ENCODE assay signal across 23 cellular contexts in genomic region chr6:111307275-111307858, GRCh38.
"Had no signal": no experiment of that assay in that cellular context is flagged by ENCODE, and none has a peak within 500 bp of the region (broad histone marks: within the 10 kb centered on the region; RNA-seq: fewer than 3 reads in every experiment).

No MANE protein-coding gene starts in this region.

- H3K4me1 ChIP-seq: parathyroid adenoma, spleen, vagina had no signal

- H3K27me3 Mint-ChIP-seq: activated B cell treated with CpG ODN at 0.5 μM for 24 hours; activated CD4-positive, alpha-beta memory T cell treated with anti-CD3 and anti-CD28 coated beads for 36 hours; activated CD4-positive, alpha-beta T cell treated with anti-CD3 and anti-CD28 coated beads for 36 hours; activated naive CD8-positive, alpha-beta T cell treated with anti-CD3 and anti-CD28 coated beads, Interleukin-2, amount 10 ng/mL, durations not matched to agents 7 days and 5 days; type B pancreatic cell had no signal

- H3K27ac ChIP-seq: coronary artery, parathyroid adenoma, spleen, thoracic aorta, vagina had no signal

- H3K27me3 ChIP-seq: spleen, vagina had no signal

- H3K9me3 Mint-ChIP-seq: activated naive CD4-positive, alpha-beta T cell treated with anti-CD3 and anti-CD28 coated beads for 36 hours; activated naive CD8-positive, alpha-beta T cell treated with anti-CD3 and anti-CD28 coated beads, Interleukin-2, amount 10 ng/mL, durations not matched to agents 7 days and 5 days; activated T-cell treated with anti-CD3 and anti-CD28 coated beads, Interleukin-2, amount 50 U/mL, for 72 hours; nephron; type B pancreatic cell had no signal

- ATAC-seq: activated CD4-positive, alpha-beta T cell treated with anti-CD3 and anti-CD28 coated beads for 36 hours; activated T-cell treated with anti-CD3 and anti-CD28 coated beads, Interleukin-2, amount 50 U/mL, for 72 hours; left ventricle myocardium superior had no signal

- DNase-seq: activated B cell treated with CpG ODN at 0.5 μM for 24 hours; activated CD4-positive, alpha-beta memory T cell treated with anti-CD3 and anti-CD28 coated beads for 36 hours; activated CD4-positive, alpha-beta T cell treated with anti-CD3 and anti-CD28 coated beads for 36 hours; activated effector memory CD4-positive, alpha-beta T cell treated with Interleukin-2 at 50 U/mL for 16 hours; activated naive CD4-positive, alpha-beta T cell treated with anti-CD3 and anti-CD28 coated beads for 36 hours; activated naive CD8-positive, alpha-beta T cell treated with anti-CD3 and anti-CD28 coated beads, Interleukin-2, amount 10 ng/mL, durations not matched to agents 7 days and 5 days; activated T-cell treated with anti-CD3 and anti-CD28 coated beads, Interleukin-2, amount 50 U/mL, for 72 hours; amniotic stem cell; cerebellar nuclear complex; foreskin fibroblast; immature natural killer cell; left ventricle myocardium superior; midbrain; spleen; stimulated activated CD4-positive, alpha-beta T cell treated with anti-CD3 and anti-CD28 coated beads, Interleukin-4, amount 100 ng/mL, for 1 hour; stimulated activated naive CD4-positive, alpha-beta T cell; T-helper 9 cell had no signal

- H3K27ac Mint-ChIP-seq: activated B cell treated with CpG ODN at 0.5 μM for 24 hours; activated CD4-positive, alpha-beta memory T cell treated with anti-CD3 and anti-CD28 coated beads for 36 hours; activated CD4-positive, alpha-beta T cell treated with anti-CD3 and anti-CD28 coated beads for 36 hours; activated naive CD4-positive, alpha-beta T cell treated with anti-CD3 and anti-CD28 coated beads for 36 hours; activated naive CD8-positive, alpha-beta T cell treated with anti-CD3 and anti-CD28 coated beads, Interleukin-2, amount 10 ng/mL, durations not matched to agents 7 days and 5 days; activated T-cell treated with anti-CD3 and anti-CD28 coated beads, Interleukin-2, amount 50 U/mL, for 72 hours; immature natural killer cell; nephron; type B pancreatic cell had no signal

- H3K4me3 Mint-ChIP-seq: activated B cell treated with CpG ODN at 0.5 μM for 24 hours; activated CD4-positive, alpha-beta memory T cell treated with anti-CD3 and anti-CD28 coated beads for 36 hours; activated CD4-positive, alpha-beta T cell treated with anti-CD3 and anti-CD28 coated beads for 36 hours; activated naive CD4-positive, alpha-beta T cell treated with anti-CD3 and anti-CD28 coated beads for 36 hours; activated naive CD8-positive, alpha-beta T cell treated with anti-CD3 and anti-CD28 coated beads, Interleukin-2, amount 10 ng/mL, durations not matched to agents 7 days and 5 days; activated T-cell treated with anti-CD3 and anti-CD28 coated beads, Interleukin-2, amount 50 U/mL, for 72 hours; immature natural killer cell; nephron; type B pancreatic cell had no signal

- H3K9ac ChIP-seq: parathyroid adenoma had no signal

- H3K4me1 Mint-ChIP-seq: immature natural killer cell had no signal

- H3K9me3 ChIP-seq: thoracic aorta, vagina had no signal

- H3K4me3 ChIP-seq: coronary artery, spleen, thoracic aorta, vagina had no signal
